ENCODE assay signal across 24 cellular contexts in the genomic region with DNA sequence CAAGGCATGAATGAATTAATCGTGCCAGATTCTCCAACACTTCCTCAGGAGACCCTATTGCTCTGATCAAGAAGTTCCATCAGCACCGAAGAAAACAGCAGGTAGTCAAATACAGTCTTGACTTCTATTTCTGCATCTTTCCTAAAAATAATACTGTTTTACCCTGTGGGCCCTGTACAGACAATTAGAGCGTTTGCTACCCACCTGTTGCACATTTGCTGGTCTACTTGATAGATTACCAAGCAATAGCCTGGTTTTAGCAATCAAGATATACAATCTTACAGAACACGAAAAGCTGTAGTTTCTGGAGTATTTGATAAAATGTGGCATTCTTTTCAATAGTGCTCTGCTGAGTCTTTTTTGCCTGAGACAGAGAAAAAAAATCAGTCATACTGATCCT. TPM values are rescaled to one million over a fixed set of nuclear protein-coding genes. Genes with fewer than 3 reads are reported as not detected.
DNase-seq lines count a peak whose midpoint lies in the region; ATAC-seq lines count a peak whose summit lies in the region.
"Had no signal": no experiment of that assay in that cellular context is flagged by ENCODE, and none has a peak within 500 bp of the region (broad histone marks: within the 10 kb centered on the region; RNA-seq: fewer than 3 reads in every experiment).

No MANE protein-coding gene starts in this region.

- no peak for ATAC-seq in activated CD4-positive, alpha-beta T cell treated with anti-CD3 and anti-CD28 coated beads for 36 hours
- ATAC-seq in naive thymus-derived CD4-positive, alpha-beta T cell = no peak
- ATAC-seq: lower lobe of right lung had no signal

- no peaks in the 10 kb centered on the region for H3K9me3 Mint-ChIP-seq in activated CD4-positive, alpha-beta T cell treated with anti-CD3 and anti-CD28 coated beads for 36 hours (ENCODE audit: low read depth)
- H3K9me3 Mint-ChIP-seq in CD4-positive, alpha-beta memory T cell = no peaks in the 10 kb centered on the region
- no peaks in the 10 kb centered on the region for H3K9me3 Mint-ChIP-seq in activated T-helper 1 cell treated with anti-CD3 and anti-CD28 coated beads, Interleukin-12 subunit alpha, Interleukin-12 subunit beta, Interleukin-2, Interleukin-4 antibody, amounts not matched to agents 30 ng/mL and 10 ng/mL and 1 ng/mL, durations not matched to agents 14 hours and 24 hours and 36 hours
- peaks cover 0 to 2% (median 0%) of the 10 kb centered on the region in 11 donors for H3K9me3 Mint-ChIP-seq in naive thymus-derived CD4-positive, alpha-beta T cell
- H3K9me3 Mint-ChIP-seq: HFFc6 had no signal

- no peak for DNase-seq in activated CD4-positive, alpha-beta T cell treated with anti-CD3 and anti-CD28 coated beads for 36 hours
- DNase-seq in activated CD4-positive, alpha-beta T cell treated with anti-CD3 and anti-CD28 coated beads for 4 hours = no peak
- DNase-seq in CD4-positive, alpha-beta memory T cell = no peak
- DNase-seq in activated T-helper 1 cell treated with anti-CD3 and anti-CD28 coated beads, Interleukin-12 subunit alpha, Interleukin-12 subunit beta, Interleukin-2, Interleukin-4 antibody, amounts not matched to agents 30 ng/mL and 10 ng/mL and 1 ng/mL, durations not matched to agents 14 hours and 24 hours and 36 hours (ENCODE audit: low spot score) = no peak
- no peak for DNase-seq in naive thymus-derived CD4-positive, alpha-beta T cell
- DNase-seq in DMS 273 treated with DMSO at 0.1 percent for 48 hours (lab: John Stamatoyannopoulos, UW) (no peak), caudate nucleus (lab: John Stamatoyannopoulos, UW) (no peak), HUDEP-2 (lab: John Stamatoyannopoulos, UW; ENCODE audit: unreplicated experiment in 76 of 76) (no peak)
- DNase-seq: activated CD4-positive, alpha-beta T cell treated with anti-CD3 and anti-CD28 coated beads for 48 hours; amniotic stem cell; EL; HFFc6; Kasumi-1; kidney; lower lobe of right lung; NCI-H187; NCI-H774; Right ventricle myocardium superior; stimulated activated CD4-positive, alpha-beta T cell treated with anti-CD3 and anti-CD28 coated beads, Interleukin-4, amount 100 ng/mL, for 1 hour; upper lobe of left lung had no signal

- peaks cover 92% of the 10 kb centered on the region for H3K4me1 ChIP-seq in CD4-positive, alpha-beta memory T cell (ENCODE audit: insufficient read depth, low read length)
- H3K4me1 ChIP-seq in naive thymus-derived CD4-positive, alpha-beta T cell (ENCODE audit: control insufficient read depth in 2 of 2, insufficient read depth in 2 of 2, low read length in 2 of 2) = peaks cover 26 to 42% of the 10 kb centered on the region in 2 donors
- H3K4me1 ChIP-seq: breast epithelium, lower lobe of right lung, upper lobe of left lung had no signal

- H3K9me3 ChIP-seq in CD4-positive, alpha-beta memory T cell (ENCODE audit: control insufficient read depth in 1 of 2, low read length in 2 of 2) = no peaks in the 10 kb centered on the region
- H3K9me3 ChIP-seq in naive thymus-derived CD4-positive, alpha-beta T cell (ENCODE audit: control insufficient read depth in 2 of 3, low read length in 3 of 3) = no peaks in the 10 kb centered on the region
- H3K9me3 ChIP-seq: breast epithelium, lower lobe of right lung, upper lobe of left lung had no signal

- peak overlapping the region; percentile 67 for H3K4me3 Mint-ChIP-seq in activated CD4-positive, alpha-beta T cell treated with anti-CD3 and anti-CD28 coated beads for 36 hours
- H3K4me3 Mint-ChIP-seq in CD4-positive, alpha-beta memory T cell = peak overlapping the region; percentile 70 to 93 (median 85)
- peak overlapping the region; percentile 70 for H3K4me3 Mint-ChIP-seq in activated T-helper 1 cell treated with anti-CD3 and anti-CD28 coated beads, Interleukin-12 subunit alpha, Interleukin-12 subunit beta, Interleukin-2, Interleukin-4 antibody, amounts not matched to agents 30 ng/mL and 10 ng/mL and 1 ng/mL, durations not matched to agents 14 hours and 24 hours and 36 hours
- H3K4me3 Mint-ChIP-seq in naive thymus-derived CD4-positive, alpha-beta T cell = peak overlapping the region; percentile 64 to 94 (median 84)
- H3K4me3 Mint-ChIP-seq: HFFc6 had no signal

- H3K36me3 ChIP-seq in CD4-positive, alpha-beta memory T cell (ENCODE audit: insufficient read depth, low read length) = peaks cover 3% of the 10 kb centered on the region
- peaks cover 0 to 6% (median 0%) of the 10 kb centered on the region in 3 experiments for H3K36me3 ChIP-seq in naive thymus-derived CD4-positive, alpha-beta T cell (ENCODE audit: control insufficient read depth in 2 of 3, insufficient read depth in 3 of 3, low read length in 3 of 3)
- H3K36me3 ChIP-seq: breast epithelium, lower lobe of right lung, upper lobe of left lung had no signal

- H3K4me1 Mint-ChIP-seq in activated CD4-positive, alpha-beta T cell treated with anti-CD3 and anti-CD28 coated beads for 36 hours = peaks cover 68% of the 10 kb centered on the region
- H3K4me1 Mint-ChIP-seq in CD4-positive, alpha-beta memory T cell = peaks cover 42 to 87% (median 58%) of the 10 kb centered on the region in 4 donors
- peaks cover 72% of the 10 kb centered on the region for H3K4me1 Mint-ChIP-seq in activated T-helper 1 cell treated with anti-CD3 and anti-CD28 coated beads, Interleukin-12 subunit alpha, Interleukin-12 subunit beta, Interleukin-2, Interleukin-4 antibody, amounts not matched to agents 30 ng/mL and 10 ng/mL and 1 ng/mL, durations not matched to agents 14 hours and 24 hours and 36 hours (ENCODE audit: low read depth)
- peaks cover 25 to 78% (median 70%) of the 10 kb centered on the region in 7 donors for H3K4me1 Mint-ChIP-seq in naive thymus-derived CD4-positive, alpha-beta T cell

- H3K27ac Mint-ChIP-seq in activated CD4-positive, alpha-beta T cell treated with anti-CD3 and anti-CD28 coated beads for 36 hours = peak overlapping the region; percentile 89
- peak overlapping the region; percentile 89 to 98 (median 93) for H3K27ac Mint-ChIP-seq in CD4-positive, alpha-beta memory T cell
- peak overlapping the region; percentile 85 for H3K27ac Mint-ChIP-seq in activated T-helper 1 cell treated with anti-CD3 and anti-CD28 coated beads, Interleukin-12 subunit alpha, Interleukin-12 subunit beta, Interleukin-2, Interleukin-4 antibody, amounts not matched to agents 30 ng/mL and 10 ng/mL and 1 ng/mL, durations not matched to agents 14 hours and 24 hours and 36 hours
- peak overlapping the region; percentile 69 to 98 (median 95) for H3K27ac Mint-ChIP-seq in naive thymus-derived CD4-positive, alpha-beta T cell
- H3K27ac Mint-ChIP-seq: HFFc6 had no signal

- H3K27ac ChIP-seq in CD4-positive, alpha-beta memory T cell (ENCODE audit: low read depth, low read length) = peak overlapping the region; percentile 71
- H3K27ac ChIP-seq in naive thymus-derived CD4-positive, alpha-beta T cell (ENCODE audit: low read depth, low read length) = peak overlapping the region; percentile 85
- no peak overlapping the region for H3K27ac ChIP-seq in caudate nucleus (ENCODE audit: low read depth, low read length)
- H3K27ac ChIP-seq: breast epithelium, coronary artery, lower lobe of right lung, upper lobe of left lung had no signal

- peaks cover 12% of the 10 kb centered on the region for H3K36me3 Mint-ChIP-seq in activated CD4-positive, alpha-beta T cell treated with anti-CD3 and anti-CD28 coated beads for 36 hours (ENCODE audit: low read depth)
- peaks cover 33 to 69% of the 10 kb centered on the region in 2 donors for H3K36me3 Mint-ChIP-seq in CD4-positive, alpha-beta memory T cell
- peaks cover 28% of the 10 kb centered on the region for H3K36me3 Mint-ChIP-seq in activated T-helper 1 cell treated with anti-CD3 and anti-CD28 coated beads, Interleukin-12 subunit alpha, Interleukin-12 subunit beta, Interleukin-2, Interleukin-4 antibody, amounts not matched to agents 30 ng/mL and 10 ng/mL and 1 ng/mL, durations not matched to agents 14 hours and 24 hours and 36 hours (ENCODE audit: low read depth)
- peaks cover 4 to 37% (median 9%) of the 10 kb centered on the region in 5 donors for H3K36me3 Mint-ChIP-seq in naive thymus-derived CD4-positive, alpha-beta T cell

- H3K4me3 ChIP-seq in CD4-positive, alpha-beta memory T cell (ENCODE audit: low read length in 2 of 2) = peak overlapping the region in 1 of 2 donors; percentile 27
- H3K4me3 ChIP-seq in naive thymus-derived CD4-positive, alpha-beta T cell (ENCODE audit: low read length) = peak overlapping the region; percentile 48
- H3K4me3 ChIP-seq: breast epithelium, coronary artery, lower lobe of right lung, upper lobe of left lung had no signal

- no peaks in the 10 kb centered on the region for H3K27me3 Mint-ChIP-seq in activated CD4-positive, alpha-beta T cell treated with anti-CD3 and anti-CD28 coated beads for 36 hours
- no peaks in the 10 kb centered on the region for H3K27me3 Mint-ChIP-seq in CD4-positive, alpha-beta memory T cell
- no peaks in the 10 kb centered on the region for H3K27me3 Mint-ChIP-seq in activated T-helper 1 cell treated with anti-CD3 and anti-CD28 coated beads, Interleukin-12 subunit alpha, Interleukin-12 subunit beta, Interleukin-2, Interleukin-4 antibody, amounts not matched to agents 30 ng/mL and 10 ng/mL and 1 ng/mL, durations not matched to agents 14 hours and 24 hours and 36 hours (ENCODE audit: insufficient read depth)
- no peaks in the 10 kb centered on the region for H3K27me3 Mint-ChIP-seq in naive thymus-derived CD4-positive, alpha-beta T cell

- no peaks in the 10 kb centered on the region for H3K27me3 ChIP-seq in CD4-positive, alpha-beta memory T cell (ENCODE audit: insufficient read depth, low read length)
- H3K27me3 ChIP-seq in naive thymus-derived CD4-positive, alpha-beta T cell (ENCODE audit: control insufficient read depth in 2 of 2, insufficient read depth in 2 of 2, low read length in 2 of 2) = no peaks in the 10 kb centered on the region
- H3K27me3 ChIP-seq: upper lobe of left lung had no signal

- POLR2A ChIA-PET in activated CD4-positive, alpha-beta T cell treated with anti-CD3 and anti-CD28 coated beads for 36 hours (lab: Charles Lee) = interaction anchor here (1.4 kb wide), 1 partner anchor 13 kb away, joined by 3 read pairs; no protein-coding TSS in a partner anchor
- POLR2A ChIA-PET in CD4-positive, alpha-beta memory T cell (lab: Charles Lee; ENCODE audit: partially characterized antibody) = interaction anchor here (1.1 to 8.4 kb wide), 9 partner anchors 9 to 112 kb away, joined by 3 to 109 read pairs (median 7); partner anchors contain the start of gene GPR174
- POLR2A ChIA-PET in naive thymus-derived CD4-positive, alpha-beta T cell (lab: Charles Lee) = interaction anchor here (0.6 to 8.0 kb wide), 10 partner anchors 9 to 100 kb away, joined by 3 to 93 read pairs (median 4); partner anchors contain the start of gene GPR174

- CTCF ChIA-PET in activated CD4-positive, alpha-beta T cell treated with anti-CD3 and anti-CD28 coated beads for 36 hours (lab: Charles Lee) = interaction anchor here (1.8 kb wide), 1 partner anchor 56 kb away, joined by 5 read pairs; no protein-coding TSS in a partner anchor
- CTCF ChIA-PET in CD4-positive, alpha-beta memory T cell (lab: Charles Lee; ENCODE audit: partially characterized antibody) = no interaction called here
- CTCF ChIA-PET in naive thymus-derived CD4-positive, alpha-beta T cell (lab: Charles Lee) = interaction anchor here (0.7 to 1.5 kb wide), 4 partner anchors 8 to 114 kb away, joined by 3 to 4 read pairs (median 4); no protein-coding TSS in a partner anchor

- intact Hi-C loops in activated CD4-positive, alpha-beta T cell treated with anti-CD3 and anti-CD28 coated beads for 36 hours (cut with DNase I, micrococcal nuclease) = loop anchor here (1.0 to 10.0 kb wide), 6 partner anchors 10 to 1195 kb away; partner anchors contain the start of genes ITM2A (in 1 of the 2) and P2RY10 (in 1 of the 2)
- intact Hi-C loops in CD4-positive, alpha-beta memory T cell (cut with micrococcal nuclease) = loop anchor here (1.0 kb wide), 1 partner anchor 10 kb away; no protein-coding TSS in a partner anchor
- intact Hi-C loops in activated T-helper 1 cell treated with anti-CD3 and anti-CD28 coated beads, Interleukin-12 subunit alpha, Interleukin-12 subunit beta, Interleukin-2, Interleukin-4 antibody, amounts not matched to agents 30 ng/mL and 10 ng/mL and 1 ng/mL, durations not matched to agents 14 hours and 24 hours and 36 hours (cut with micrococcal nuclease) = loop anchor here (10.0 kb wide), 1 partner anchor 1192 kb away; the partner anchor contains the start of gene PGAM4
- intact Hi-C loops in naive thymus-derived CD4-positive, alpha-beta T cell (cut with micrococcal nuclease) = loop anchor here in 1 of 2 donors (1.0 to 5.0 kb wide), 2 partner anchors 8 to 830 kb away; partner anchors contain the start of gene CYSLTR1

RNA-seq across cellular contexts. Expression of gene GPR174, which starts 12.3 kb away (rescaled TPM):
- total RNA-seq in activated CD4-positive, alpha-beta T cell treated with anti-CD3 and anti-CD28 coated beads for 36 hours = 1 to 10 TPM; 8.5 to 9.9 TPM
- 10 to 100 TPM; 89.0 to 89.6 TPM for total RNA-seq in CD4-positive, alpha-beta memory T cell
- polyA plus RNA-seq in CD4-positive, alpha-beta memory T cell = 1 to 10 TPM; 8.4 to 9.7 TPM
- 16.1 and 18.3 TPM in 2 replicates for total RNA-seq in activated T-helper 1 cell treated with anti-CD3 and anti-CD28 coated beads, Interleukin-12 subunit alpha, Interleukin-12 subunit beta, Interleukin-2, Interleukin-4 antibody, amounts not matched to agents 30 ng/mL and 10 ng/mL and 1 ng/mL, durations not matched to agents 14 hours and 24 hours and 36 hours
- 10 to 100 TPM; 34.5 to 77.7 (median 39.9) TPM for total RNA-seq in naive thymus-derived CD4-positive, alpha-beta T cell
- polyA plus RNA-seq in naive thymus-derived CD4-positive, alpha-beta T cell = 1 to 10 TPM; 6.6 to 8.5 TPM
- total RNA-seq: A172, HFFc6 had no signal
- polyA plus RNA-seq: BJ had no signal
